30 cellular contexts compared by ENCODE assay signal in the genomic region with DNA sequence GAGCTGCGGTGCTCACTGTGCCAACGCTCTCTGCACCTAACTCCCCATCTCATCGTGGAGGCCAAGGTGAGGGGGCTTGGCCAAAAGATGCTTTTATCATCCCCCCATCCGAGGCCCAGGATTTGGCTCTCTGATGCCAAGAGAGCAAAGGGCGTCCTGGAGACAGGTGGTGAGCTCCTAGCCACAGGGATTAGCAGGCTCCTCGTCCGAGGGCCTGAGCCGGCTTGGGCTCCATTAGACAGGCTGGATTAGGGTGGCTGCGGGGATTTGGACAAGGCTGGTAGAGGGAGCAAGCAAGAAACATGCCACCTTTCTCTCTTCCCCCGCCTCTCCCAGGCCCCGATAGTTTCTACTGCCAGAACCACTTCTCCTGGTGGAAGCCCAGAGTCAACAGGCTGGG. TPM values are rescaled to one million over a fixed set of nuclear protein-coding genes. Genes with fewer than 3 reads are reported as not detected.
"Had no signal": no experiment of that assay in that cellular context is flagged by ENCODE, and none has a peak within 500 bp of the region (broad histone marks: within the 10 kb centered on the region; RNA-seq: fewer than 3 reads in every experiment).

No MANE protein-coding gene starts in this region.

- DNase-seq: activated CD4-positive, alpha-beta memory T cell treated with anti-CD3 and anti-CD28 coated beads for 36 hours; activated CD4-positive, alpha-beta T cell treated with anti-CD3 and anti-CD28 coated beads, Interleukin-2, amount 10 ng/mL, durations not matched to agents 7 days and 5 days; activated CD4-positive, CD25-positive, alpha-beta regulatory T cell; activated CD8-positive, alpha-beta memory T cell treated with anti-CD3 and anti-CD28 coated beads for 24 hours; activated gamma-delta T cell; activated naive CD4-positive, alpha-beta T cell treated with anti-CD3 and anti-CD28 coated beads for 36 hours; activated naive CD8-positive, alpha-beta T cell treated with anti-CD3 and anti-CD28 coated beads for 36 hours; activated T-cell treated with anti-CD3 and anti-CD28 coated beads, Interleukin-2, amount 50 U/mL, for 48 hours; Karpas-422; MM.1S; NCI-H1105; NCI-H1436 treated with DMSO at 0.1 percent for 48 hours; NCI-H187; NCI-H2081; NCI-H446; NCI-H526; NCI-H774; NK-92 treated with Interleukin-12 subunit alpha and Interleukin-12 subunit beta, amount 100 ng/mL, for 24 hours; OCI-M1; Right ventricle myocardium superior; SJCRH30; SW 1271 had no signal

- H3K36me3 Mint-ChIP-seq: activated CD4-positive, alpha-beta memory T cell treated with anti-CD3 and anti-CD28 coated beads for 36 hours; activated naive CD8-positive, alpha-beta T cell treated with anti-CD3 and anti-CD28 coated beads for 36 hours had no signal

- H3K27me3 ChIP-seq: SJCRH30 had no signal

- H3K4me3 Mint-ChIP-seq: activated CD4-positive, alpha-beta memory T cell treated with anti-CD3 and anti-CD28 coated beads for 36 hours; activated CD4-positive, alpha-beta T cell treated with anti-CD3 and anti-CD28 coated beads, Interleukin-2, amount 10 ng/mL, durations not matched to agents 7 days and 5 days; activated naive CD4-positive, alpha-beta T cell treated with anti-CD3 and anti-CD28 coated beads for 36 hours; activated naive CD8-positive, alpha-beta T cell treated with anti-CD3 and anti-CD28 coated beads for 36 hours; activated T-helper 17 cell treated with anti-CD3 and anti-CD28 coated beads, Interleukin-2, amount 50 U/mL, for 72 hours had no signal

- H3K9me2 ChIP-seq: SK-N-SH had no signal

- H3K27ac Mint-ChIP-seq: activated CD4-positive, alpha-beta memory T cell treated with anti-CD3 and anti-CD28 coated beads for 36 hours; activated naive CD4-positive, alpha-beta T cell treated with anti-CD3 and anti-CD28 coated beads for 36 hours; activated naive CD8-positive, alpha-beta T cell treated with anti-CD3 and anti-CD28 coated beads for 36 hours; activated T-helper 17 cell treated with anti-CD3 and anti-CD28 coated beads, Interleukin-2, amount 50 U/mL, for 72 hours had no signal

- H3K9me3 Mint-ChIP-seq: activated CD4-positive, alpha-beta memory T cell treated with anti-CD3 and anti-CD28 coated beads for 36 hours; activated T-helper 17 cell treated with anti-CD3 and anti-CD28 coated beads, Interleukin-2, amount 50 U/mL, for 72 hours had no signal

- ATAC-seq: activated T-helper 17 cell treated with anti-CD3 and anti-CD28 coated beads, Interleukin-2, amount 50 U/mL, for 72 hours; K562; Panc1 had no signal

- H3K4me2 ChIP-seq: SK-N-SH had no signal

- H3K4me3 ChIP-seq: K562, SJCRH30 had no signal

- H3K4me1 ChIP-seq: SJCRH30 had no signal

- H3K27ac ChIP-seq: RWPE1, SJCRH30 had no signal

- H3K36me3 ChIP-seq: SJCRH30 had no signal

- H3K4me1 Mint-ChIP-seq: activated naive CD8-positive, alpha-beta T cell treated with anti-CD3 and anti-CD28 coated beads for 36 hours; activated T-helper 17 cell treated with anti-CD3 and anti-CD28 coated beads, Interleukin-2, amount 50 U/mL, for 72 hours had no signal

RNA-seq across cellular contexts. Expression of a gene that starts 1.0 kb away (rescaled TPM):
- total RNA-seq: activated CD4-positive, alpha-beta memory T cell treated with anti-CD3 and anti-CD28 coated beads for 36 hours; activated CD4-positive, alpha-beta T cell treated with anti-CD3 and anti-CD28 coated beads, Interleukin-2, amount 10 ng/mL, durations not matched to agents 7 days and 5 days; activated naive CD4-positive, alpha-beta T cell treated with anti-CD3 and anti-CD28 coated beads for 36 hours; activated naive CD8-positive, alpha-beta T cell treated with anti-CD3 and anti-CD28 coated beads for 36 hours; activated T-helper 17 cell treated with anti-CD3 and anti-CD28 coated beads, Interleukin-2, amount 50 U/mL, for 72 hours; cardiac septum; K562; Right ventricle myocardium superior; SJCRH30; T-helper 1 cell treated with Interleukin-12 subunit alpha and Interleukin-12 subunit beta and Interleukin-4 antibody, amounts not matched to agents 30 ng/mL and 1 ng/mL, for 36 hours had no signal
- polyA plus RNA-seq: adipose tissue, K562, SK-N-SH had no signal

RNA-seq across cellular contexts. Expression of a gene that starts 55.2 kb away (rescaled TPM):
- total RNA-seq: activated CD4-positive, alpha-beta memory T cell treated with anti-CD3 and anti-CD28 coated beads for 36 hours; activated CD4-positive, alpha-beta T cell treated with anti-CD3 and anti-CD28 coated beads, Interleukin-2, amount 10 ng/mL, durations not matched to agents 7 days and 5 days; activated naive CD4-positive, alpha-beta T cell treated with anti-CD3 and anti-CD28 coated beads for 36 hours; activated naive CD8-positive, alpha-beta T cell treated with anti-CD3 and anti-CD28 coated beads for 36 hours; activated T-helper 17 cell treated with anti-CD3 and anti-CD28 coated beads, Interleukin-2, amount 50 U/mL, for 72 hours; K562; SJCRH30; T-helper 1 cell treated with Interleukin-12 subunit alpha and Interleukin-12 subunit beta and Interleukin-4 antibody, amounts not matched to agents 30 ng/mL and 1 ng/mL, for 36 hours had no signal
- polyA plus RNA-seq: K562 had no signal
